ENCODE assay signal across 2 cellular contexts in genomic region chr5:161094411-161094810, GRCh38.
TF ChIP-seq lines count a peak whose summit lies in the region.

No MANE protein-coding gene starts in this region.

TF ChIP-seq in H1, 55 proteins besides CTCF, POLR2A, EP300 and RAD21 (continued from another document):
- TF ChIP-seq CBX8 (IDR thresholded peaks at IDR 0.05; ENCODE audit: borderline replicate concordance, low read depth, low read length), result no peak
- TF ChIP-seq SUZ12 (IDR thresholded peaks at IDR 0.05; ENCODE audit: low read length), result no peak
- TF ChIP-seq FOSL1 (IDR thresholded peaks at IDR 0.05; ENCODE audit: insufficient read depth, low read depth, low read length), result no peak

TF ChIP-seq in SK-N-SH treated with all-trans-retinoic acid at 6 μM for 48 hours, 23 proteins besides CTCF, POLR2A, EP300 and RAD21 (continued from another document):
- TF ChIP-seq PATZ1 (CRISPR knock-in tag; IDR thresholded peaks at IDR 0.05; ENCODE audit: borderline replicate concordance) (no peak), TCF4 (CRISPR knock-in tag; IDR thresholded peaks at IDR 0.05; ENCODE audit: borderline replicate concordance) (no peak), CREB5 (CRISPR knock-in tag; IDR thresholded peaks at IDR 0.05; ENCODE audit: low read depth) (no peak)
TF ChIP-seq in SK-N-SH treated with all-trans-retinoic acid at 6 μM for 48 hours: peak in this region for 0.
